Comparison of ENCODE assay signal across 20 cellular contexts in genomic region chr2:237910576-237911362, GRCh38. TPM values are rescaled to one million over a fixed set of nuclear protein-coding genes. Genes with fewer than 3 reads are reported as not detected.
DNase-seq lines count a peak whose midpoint lies in the region; ATAC-seq, FAIRE-seq and TF ChIP-seq lines count a peak whose summit lies in the region.
"Had no signal": no experiment of that assay in that cellular context is flagged by ENCODE, and none has a peak within 500 bp of the region (broad histone marks: within the 10 kb centered on the region; RNA-seq: fewer than 3 reads in every experiment).

No MANE protein-coding gene starts in this region.

- no peak overlapping the region for H3K23ac ChIP-seq in H1 (ENCODE audit: insufficient read length)

- no peak overlapping the region for H3K27ac ChIP-seq in H1 (ENCODE audit: low read depth, low read length)
- H3K27ac ChIP-seq: GM23248 had no signal

- H3K4me2 ChIP-seq in H1 (ENCODE audit: insufficient read depth in 1 of 2, low read depth in 2 of 2, low read length in 2 of 2): no peak overlapping the region

- peaks cover 0 to 2% of the 10 kb centered on the region in 2 experiments for H4K20me1 ChIP-seq in H1 (replicated peaks in 1 of 2; ENCODE audit: control insufficient read depth in 1 of 2, insufficient read depth in 2 of 2, low read length in 2 of 2)

- DNase-seq in activated CD4-positive, alpha-beta T cell treated with anti-CD3 and anti-CD28 coated beads for 36 hours: no peak
- no peak for DNase-seq in activated CD4-positive, alpha-beta T cell treated with anti-CD3 and anti-CD28 coated beads, Interleukin-2, amount 10 ng/mL, durations not matched to agents 24 days and 14 days
- no peak for DNase-seq in HTR-8/SVneo (ENCODE audit: insufficient read length, low spot score)
- DNase-seq in H1 (ENCODE audit: low read depth in 1 of 2, low spot score in 2 of 2): no peak
- DNase-seq in NCI-H1092 treated with DMSO at 0.1 percent for 48 hours (lab: John Stamatoyannopoulos, UW): no peak
- no peak for DNase-seq in SKM-1 treated with dmso at 0.1 percent for 144 hours (lab: John Stamatoyannopoulos, UW; ENCODE audit: unreplicated experiment)
- DNase-seq in kidney glomerular epithelial cell (lab: John Stamatoyannopoulos, UW): no peak
- DNase-seq: 8988T; CD4-positive, alpha-beta memory T cell; GM23248; KG1; NCI-H1436; NCI-H2029; NCI-H2171 treated with DMSO at 0.1 percent for 48 hours; NCI-H446 treated with DMSO at 0.1 percent for 48 hours; NCI-H748 treated with DMSO at 0.1 percent for 48 hours; OCI-M1; RPMI8226 had no signal

- H3K79me1 ChIP-seq in H1 (ENCODE audit: low read depth, low read length): no peaks in the 10 kb centered on the region

- no peak overlapping the region for H3K27ac Mint-ChIP-seq in activated CD4-positive, alpha-beta T cell treated with anti-CD3 and anti-CD28 coated beads for 36 hours
- H3K27ac Mint-ChIP-seq in activated CD4-positive, alpha-beta T cell treated with anti-CD3 and anti-CD28 coated beads, Interleukin-2, amount 10 ng/mL, durations not matched to agents 24 days and 14 days: no peak overlapping the region
- H3K27ac Mint-ChIP-seq in stimulated activated memory B cell treated with anti-CD40 and anti-IgM and Interleukin-4, amounts not matched to agents 10 μg/mL and 1 μg/mL and 100 μg/mL, for 72 hours: peak overlapping the region; percentile 2

- CTCF ChIA-PET in activated CD4-positive, alpha-beta T cell treated with anti-CD3 and anti-CD28 coated beads for 36 hours (lab: Charles Lee): no interaction called here
- CTCF ChIA-PET in H1 (lab: Charles Lee; ENCODE audit: partially characterized antibody): interaction anchor here (0.9 to 1.2 kb wide), 3 partner anchors 11 to 345 kb away, joined by 3 to 4 read pairs (median 3); no protein-coding TSS in a partner anchor

- H3K9me3 ChIP-seq in H1 (ENCODE audit: insufficient read depth in 2 of 2, low read depth in 1 of 2, low read length in 1 of 2): peaks cover 17 to 19% of the 10 kb centered on the region in 2 experiments

- H4K5ac ChIP-seq in H1 (ENCODE audit: insufficient read length, low read depth, low read length): no peak overlapping the region

- H3K4me3 Mint-ChIP-seq in activated CD4-positive, alpha-beta T cell treated with anti-CD3 and anti-CD28 coated beads for 36 hours: no peak overlapping the region
- H3K4me3 Mint-ChIP-seq in activated CD4-positive, alpha-beta T cell treated with anti-CD3 and anti-CD28 coated beads, Interleukin-2, amount 10 ng/mL, durations not matched to agents 24 days and 14 days: no peak overlapping the region
- H3K4me3 Mint-ChIP-seq in stimulated activated memory B cell treated with anti-CD40 and anti-IgM and Interleukin-4, amounts not matched to agents 10 μg/mL and 1 μg/mL and 100 μg/mL, for 72 hours: no peak overlapping the region
- H3K4me3 Mint-ChIP-seq: CD4-positive, alpha-beta memory T cell had no signal

- no peak for TF ChIP-seq RAD21 in H1 (IDR thresholded peaks at IDR 0.05 in 1 of 2, conservative IDR thresholded peaks at IDR 0.05 in 1 of 2; ENCODE audit: low read depth in 2 of 2, low read length in 2 of 2)

- H3K4me1 Mint-ChIP-seq in activated CD4-positive, alpha-beta T cell treated with anti-CD3 and anti-CD28 coated beads for 36 hours: peaks cover 4% of the 10 kb centered on the region
- peaks cover 17% of the 10 kb centered on the region for H3K4me1 Mint-ChIP-seq in activated CD4-positive, alpha-beta T cell treated with anti-CD3 and anti-CD28 coated beads, Interleukin-2, amount 10 ng/mL, durations not matched to agents 24 days and 14 days
- peaks cover 12% of the 10 kb centered on the region for H3K4me1 Mint-ChIP-seq in stimulated activated memory B cell treated with anti-CD40 and anti-IgM and Interleukin-4, amounts not matched to agents 10 μg/mL and 1 μg/mL and 100 μg/mL, for 72 hours

- peaks cover 7% of the 10 kb centered on the region for H3K36me3 Mint-ChIP-seq in activated CD4-positive, alpha-beta T cell treated with anti-CD3 and anti-CD28 coated beads for 36 hours (ENCODE audit: low read depth)
- peaks cover 15% of the 10 kb centered on the region for H3K36me3 Mint-ChIP-seq in activated CD4-positive, alpha-beta T cell treated with anti-CD3 and anti-CD28 coated beads, Interleukin-2, amount 10 ng/mL, durations not matched to agents 24 days and 14 days (ENCODE audit: low read depth)
- H3K36me3 Mint-ChIP-seq in stimulated activated memory B cell treated with anti-CD40 and anti-IgM and Interleukin-4, amounts not matched to agents 10 μg/mL and 1 μg/mL and 100 μg/mL, for 72 hours: peaks cover 9% of the 10 kb centered on the region

- no peak overlapping the region for H4K8ac ChIP-seq in H1 (ENCODE audit: extremely low read depth, insufficient read depth, low read length)

- no peaks in the 10 kb centered on the region for H3K4me1 ChIP-seq in H1 (replicated peaks in 1 of 4; ENCODE audit: control insufficient read depth in 3 of 4, insufficient read depth in 4 of 4, low read length in 3 of 4)

- H2AK5ac ChIP-seq in H1 (ENCODE audit: low read depth, low read length): peak overlapping the region; percentile 24; the same call in 1 of the 2 replicates

- H3K23me2 ChIP-seq in H1 (ENCODE audit: low read depth, low read length): peaks cover 7% of the 10 kb centered on the region

- no peak overlapping the region; the same call in 1 of the 2 replicates for H2BK5ac ChIP-seq in H1 (ENCODE audit: low read depth, low read length)

- H3K27me3 Mint-ChIP-seq in activated CD4-positive, alpha-beta T cell treated with anti-CD3 and anti-CD28 coated beads for 36 hours: no peaks in the 10 kb centered on the region
- no peaks in the 10 kb centered on the region for H3K27me3 Mint-ChIP-seq in activated CD4-positive, alpha-beta T cell treated with anti-CD3 and anti-CD28 coated beads, Interleukin-2, amount 10 ng/mL, durations not matched to agents 24 days and 14 days
- H3K27me3 Mint-ChIP-seq in stimulated activated memory B cell treated with anti-CD40 and anti-IgM and Interleukin-4, amounts not matched to agents 10 μg/mL and 1 μg/mL and 100 μg/mL, for 72 hours: peaks cover 18% of the 10 kb centered on the region
- H3K27me3 Mint-ChIP-seq: CD4-positive, alpha-beta memory T cell had no signal

- no peak overlapping the region for H3K56ac ChIP-seq in H1 (replicated peaks; ENCODE audit: insufficient read length, low read depth, low read length)

- no peak for TF ChIP-seq EP300 in H1 (IDR thresholded peaks at IDR 0.05; ENCODE audit: borderline replicate concordance in 1 of 2, low read depth in 2 of 2, low read length in 2 of 2)

- no peak overlapping the region for H3K4me3 ChIP-seq in H1 (ENCODE audit: extremely low read depth in 1 of 4, insufficient read depth in 2 of 4, low read depth in 3 of 4, low read length in 4 of 4)
- H3K4me3 ChIP-seq: GM23248 had no signal

- no peak for TF ChIP-seq CTCF in H1 (IDR thresholded peaks at IDR 0.05; ENCODE audit: control extremely low read depth in 1 of 3, insufficient read depth in 1 of 3, low read depth in 1 of 3, low read length in 3 of 3)

- intact Hi-C loops in activated CD4-positive, alpha-beta T cell treated with anti-CD3 and anti-CD28 coated beads for 36 hours (cut with DNase I, micrococcal nuclease): no loop called here
- intact Hi-C loops in activated CD4-positive, alpha-beta T cell treated with anti-CD3 and anti-CD28 coated beads, Interleukin-2, amount 10 ng/mL, durations not matched to agents 24 days and 14 days (cut with micrococcal nuclease): no loop called here

- H2BK20ac ChIP-seq in H1 (ENCODE audit: low read length): no peak overlapping the region

- POLR2A ChIA-PET in activated CD4-positive, alpha-beta T cell treated with anti-CD3 and anti-CD28 coated beads for 36 hours (lab: Charles Lee): no interaction called here
- POLR2A ChIA-PET in H1 (lab: Charles Lee; ENCODE audit: partially characterized antibody): interaction anchor here (1.3 to 1.6 kb wide), 2 partner anchors 9 to 13 kb away, joined by 3 to 5 read pairs; no protein-coding TSS in a partner anchor

- FAIRE-seq in HTR-8/SVneo (lab: Jason Lieb, UNC) (peak; percentile 33), H1 (lab: Jason Lieb, UNC) (no peak)

- 0 out of 2 replicates have a peak overlapping the region, but pooled peaks have one; percentile 12 for H2BK15ac ChIP-seq in H1 (ENCODE audit: low read length)

- no peak overlapping the region for H2BK12ac ChIP-seq in H1 (ENCODE audit: low read depth, low read length)

- no peaks in the 10 kb centered on the region for H3K79me2 ChIP-seq in H1 (ENCODE audit: control insufficient read depth in 1 of 2, insufficient read depth in 2 of 2, low read length in 2 of 2)

- no peak overlapping the region for H2BK120ac ChIP-seq in H1 (replicated peaks; ENCODE audit: low read depth, low read length)

- no peak overlapping the region for H3K18ac ChIP-seq in H1 (ENCODE audit: extremely low read depth, low read length)

- ATAC-seq in activated CD4-positive, alpha-beta T cell treated with anti-CD3 and anti-CD28 coated beads for 36 hours: peak; percentile 42
- ATAC-seq in stimulated activated memory B cell treated with anti-CD40 and anti-IgM and Interleukin-4, amounts not matched to agents 10 μg/mL and 1 μg/mL and 100 μg/mL, for 72 hours: no peak
- ATAC-seq: HCT116 had no signal

- H3K9ac ChIP-seq in H1 (replicated peaks in 1 of 4; ENCODE audit: extremely low read depth in 1 of 4, low read depth in 3 of 4, low read length in 3 of 4): no peak overlapping the region
- H3K9ac ChIP-seq: GM23248 had no signal

- H3K27me3 ChIP-seq in H1 (replicated peaks in 1 of 4; ENCODE audit: control insufficient read depth in 3 of 4, extremely low read depth in 1 of 4, insufficient read depth in 3 of 4, low read length in 3 of 4): no peaks in the 10 kb centered on the region

- no peak overlapping the region for H3K14ac ChIP-seq in H1 (ENCODE audit: insufficient read length)

- no peak for TF ChIP-seq POLR2A in H1 (IDR thresholded peaks at IDR 0.05; ENCODE audit: control extremely low read depth in 1 of 2, low read depth in 2 of 2, low read length in 2 of 2)

- no peak overlapping the region for H2AFZ ChIP-seq in H1 (ENCODE audit: low read length)
- H2AFZ ChIP-seq: GM23248 had no signal

- peak overlapping the region; percentile 69 for H3K4ac ChIP-seq in H1 (replicated peaks; ENCODE audit: insufficient read length, low read depth, low read length)

- no peak overlapping the region for H4K91ac ChIP-seq in H1 (replicated peaks; ENCODE audit: insufficient read length, low read length)

- WGBS in H1 (ENCODE audit: extremely low coverage in 1 of 2, insufficient coverage in 1 of 2, insufficient read length in 1 of 2, insufficient replicate concordance in 2 of 2, low coverage in 1 of 2, low lambda C conversion rate in 2 of 2, missing lambda C conversion rate in 1 of 2), 2 experiments: 86% methylated on average over 12 of the region's 12 CpGs; no CpG with 5 or more reads in 1 of the 2 experiments

- H3K9me3 Mint-ChIP-seq in activated CD4-positive, alpha-beta T cell treated with anti-CD3 and anti-CD28 coated beads for 36 hours (ENCODE audit: low read depth): peaks cover 11% of the 10 kb centered on the region
- peaks cover 16% of the 10 kb centered on the region for H3K9me3 Mint-ChIP-seq in activated CD4-positive, alpha-beta T cell treated with anti-CD3 and anti-CD28 coated beads, Interleukin-2, amount 10 ng/mL, durations not matched to agents 24 days and 14 days
- H3K9me3 Mint-ChIP-seq in stimulated activated memory B cell treated with anti-CD40 and anti-IgM and Interleukin-4, amounts not matched to agents 10 μg/mL and 1 μg/mL and 100 μg/mL, for 72 hours: peaks cover 10% of the 10 kb centered on the region

- no peaks in the 10 kb centered on the region; a peak in 1 of 8 replicates for H3K36me3 ChIP-seq in H1 (ENCODE audit: control insufficient read depth in 2 of 4, insufficient read depth in 4 of 4, low read length in 3 of 4)

RNA-seq across cellular contexts. Expression of gene RAMP1, which starts 51.3 kb away (rescaled TPM):
- total RNA-seq in activated CD4-positive, alpha-beta T cell treated with anti-CD3 and anti-CD28 coated beads for 36 hours: under 1 TPM; 0.30 to 0.32 TPM
- 17.6 TPM in 2 replicates for total RNA-seq in activated CD4-positive, alpha-beta T cell treated with anti-CD3 and anti-CD28 coated beads, Interleukin-2, amount 10 ng/mL, durations not matched to agents 24 days and 14 days
- 0.65 and 2.0 TPM in 2 replicates for total RNA-seq in H1 (2021; fragmentation: NEBNext Ultra II Directional; extraction: Animal tissue kit (Norgen Biotek cat#: 25700))
- 3.9 and 4.3 TPM in 2 replicates for polyA plus RNA-seq in H1 (2011; rRNA removed)
- 3.3 TPM for polyA plus RNA-seq in H1 (2011; cell fraction: cytosol; rRNA removed)
- polyA plus RNA-seq in H1 (2011; cell fraction: nucleus; rRNA removed): 1.8 TPM
- 0.58 to 1.5 TPM (median 1.1 TPM) in 4 replicates for polyA plus RNA-seq in H1 (2012, experiment 1 of 2)
- 0.92 TPM for polyA plus RNA-seq in H1 (2012, experiment 2 of 2)
- 1.9 TPM for polyA plus RNA-seq in H1 (2013, experiment 1 of 2)
- 1.9 TPM for polyA plus RNA-seq in H1 (2013, experiment 2 of 2)
- 0.34 and 0.76 TPM in 2 replicates for polyA minus RNA-seq in H1 (2011; rRNA and poly(A)+ RNA removed)
- polyA minus RNA-seq in H1 (2011; cell fraction: cytosol; rRNA and poly(A)+ RNA removed): not detected
- polyA minus RNA-seq in H1 (2011; cell fraction: nucleus; rRNA and poly(A)+ RNA removed): 1.6 TPM
- total RNA-seq: CD4-positive, alpha-beta memory T cell had no signal

RNA-seq across cellular contexts. Expression of gene UBE2F, which starts 56.0 kb away (rescaled TPM):
- 10 to 100 TPM; 59.2 to 75.5 TPM for total RNA-seq in activated CD4-positive, alpha-beta T cell treated with anti-CD3 and anti-CD28 coated beads for 36 hours
- 115 and 124 TPM in 2 replicates for total RNA-seq in activated CD4-positive, alpha-beta T cell treated with anti-CD3 and anti-CD28 coated beads, Interleukin-2, amount 10 ng/mL, durations not matched to agents 24 days and 14 days
- total RNA-seq in H1 (2021; fragmentation: NEBNext Ultra II Directional; extraction: Animal tissue kit (Norgen Biotek cat#: 25700)): 59.8 and 61.9 TPM in 2 replicates
- polyA plus RNA-seq in H1 (2011; rRNA removed): 43.3 and 48.4 TPM in 2 replicates
- polyA plus RNA-seq in H1 (2011; cell fraction: cytosol; rRNA removed): 53.0 TPM
- polyA plus RNA-seq in H1 (2011; cell fraction: nucleus; rRNA removed): 14.5 TPM
- 49.4 to 67.6 TPM (median 53.8 TPM) in 4 replicates for polyA plus RNA-seq in H1 (2012, experiment 1 of 2)
- polyA plus RNA-seq in H1 (2012, experiment 2 of 2): 27.7 TPM
- 37.6 TPM for polyA plus RNA-seq in H1 (2013, experiment 1 of 2)
- 39.2 TPM for polyA plus RNA-seq in H1 (2013, experiment 2 of 2)
- 15.2 and 25.1 TPM in 2 replicates for polyA minus RNA-seq in H1 (2011; rRNA and poly(A)+ RNA removed)
- 26.3 TPM for polyA minus RNA-seq in H1 (2011; cell fraction: cytosol; rRNA and poly(A)+ RNA removed)
- 26.5 TPM for polyA minus RNA-seq in H1 (2011; cell fraction: nucleus; rRNA and poly(A)+ RNA removed)
